ENCODE assay signal across 9 cellular contexts in the genomic region with DNA sequence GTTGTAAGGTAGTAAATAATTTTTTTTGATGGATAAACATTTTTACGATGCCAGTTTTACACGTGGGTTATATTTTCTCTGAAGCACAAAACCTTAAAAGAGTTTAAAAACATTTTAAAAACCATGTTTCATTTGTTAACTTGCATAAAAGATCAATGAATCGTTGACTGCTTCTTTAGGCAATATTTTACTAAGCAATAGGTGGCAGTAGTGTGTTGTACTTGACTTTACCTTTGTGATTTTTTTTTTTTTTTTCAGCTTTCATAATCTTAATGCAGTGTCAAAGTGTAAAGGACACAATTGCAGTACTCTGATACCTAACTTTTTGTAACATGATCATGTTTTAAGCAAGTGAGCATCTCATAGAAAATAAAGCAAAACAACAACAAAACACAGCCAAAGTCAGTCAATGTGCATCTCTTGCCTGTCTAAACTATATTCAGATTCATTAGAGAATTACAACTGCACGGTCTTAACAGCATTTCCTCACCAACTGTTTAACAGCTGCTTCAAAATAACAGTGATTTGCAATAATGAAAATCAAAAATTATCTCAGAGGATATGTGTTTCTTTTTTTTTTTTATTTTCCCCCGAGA. TPM values are rescaled to one million over a fixed set of nuclear protein-coding genes. Genes with fewer than 3 reads are reported as not detected.
A peak's percentile ranks its signal among the peaks of the same experiment; 100 is the strongest.
DNase-seq lines count a peak whose midpoint lies in the region; ATAC-seq, FAIRE-seq and TF ChIP-seq lines count a peak whose summit lies in the region.
"Had no signal": no experiment of that assay in that cellular context is flagged by ENCODE, and none has a peak within 500 bp of the region (broad histone marks: within the 10 kb centered on the region; RNA-seq: fewer than 3 reads in every experiment).

No MANE protein-coding gene starts in this region.

- CTCF ChIA-PET in RWPE1 (lab: Yijun Ruan, JAX): interaction anchor here (0.6 to 0.8 kb wide), 5 partner anchors 20 to 886 kb away, joined by 3 to 8 read pairs (median 3); no protein-coding TSS in a partner anchor

- TF ChIP-seq POLR2A in gastroesophageal sphincter (IDR thresholded peaks at IDR 0.05): no peak

- WGBS in gastroesophageal sphincter (ENCODE audit: low coverage in 1 of 2), 2 donors: 43 to 49% methylated on average over 4 to 5 of the region's 5 CpGs

- FAIRE-seq in urothelium cell line (lab: Jason Lieb, UNC): no peak

- peaks cover 0 to 8% of the 10 kb centered on the region in 2 donors for H3K36me3 ChIP-seq in gastroesophageal sphincter

- no peak for TF ChIP-seq EP300 in gastroesophageal sphincter (IDR thresholded peaks at IDR 0.05)

- ATAC-seq in gastroesophageal sphincter (no peak), GM21717 (IDR thresholded peaks at IDR 0.05; ENCODE audit: unreplicated experiment) (no peak)

- H3K4me1 ChIP-seq in gastroesophageal sphincter: no peaks in the 10 kb centered on the region
- H3K4me1 ChIP-seq: BLaER1 had no signal

- H3K4me3 ChIP-seq in gastroesophageal sphincter: no peak overlapping the region
- H3K4me3 ChIP-seq: BLaER1 had no signal

- H3K9me3 ChIP-seq in gastroesophageal sphincter: peaks cover 0 to 16% (median 0%) of the 10 kb centered on the region in 3 donors

- POLR2A ChIA-PET in RWPE1 (lab: Yijun Ruan, JAX; ENCODE audit: low non-redundant PET): no interaction called here

- H3K27ac ChIP-seq in RWPE1: no peak overlapping the region
- no peak overlapping the region for H3K27ac ChIP-seq in gastroesophageal sphincter
- H3K27ac ChIP-seq: BLaER1 had no signal

- no peaks in the 10 kb centered on the region for H3K27me3 ChIP-seq in gastroesophageal sphincter
- H3K27me3 ChIP-seq: BLaER1 had no signal

- TF ChIP-seq CTCF in RWPE1 (conservative IDR thresholded peaks at IDR 0.05; ENCODE audit: low read depth) (peak; percentile 71), gastroesophageal sphincter (IDR thresholded peaks at IDR 0.05) (peak in 3 of 4 experiments; percentile 20 to 55 (median 25))

- DNase-seq in NCI-H1436 (lab: John Stamatoyannopoulos, UW) (peak; percentile 32), NCI-H1436 treated with DMSO at 0.1 percent for 48 hours (lab: John Stamatoyannopoulos, UW) (no peak), HuH-7.5 (ENCODE audit: low spot score) (peak; percentile 5), RWPE1 (ENCODE audit: low spot score) (peak; percentile 8), urothelium cell line (ENCODE audit: low spot score) (peak; percentile 20), OCI-M2 (lab: John Stamatoyannopoulos, UW; ENCODE audit: unreplicated experiment) (no peak)

RNA-seq across cellular contexts. Expression of gene DNAJC24, which starts 27.7 kb away (rescaled TPM):
- 10 to 100 TPM; 17.1 to 25.2 (median 18.6) TPM for total RNA-seq in gastroesophageal sphincter

RNA-seq across cellular contexts. Expression of gene DCDC1, which starts 27.8 kb away (rescaled TPM):
- total RNA-seq in gastroesophageal sphincter: under 1 TPM in 2 of 4 donors, not detected in 2; 0.13 to 0.35 TPM

Comparison
In these comparisons a context has a peak if more than half of its experiments do, and no peak if none do; other contexts are left out.
1. DNase-seq: peak in NCI-H1436 (single experiment), HuH-7.5 (single experiment), RWPE1 (single experiment) and urothelium cell line (single experiment); none in NCI-H1436 treated with DMSO at 0.1 percent for 48 hours (single experiment) and OCI-M2 (single experiment).